ENCODE assay signal across 30 cellular contexts in genomic region chr6:53694800-53695394, GRCh38. TPM values are rescaled to one million over a fixed set of nuclear protein-coding genes. Genes with fewer than 3 reads are reported as not detected.
"Had no signal": no experiment of that assay in that cellular context is flagged by ENCODE, and none has a peak within 500 bp of the region (broad histone marks: within the 10 kb centered on the region; RNA-seq: fewer than 3 reads in every experiment).

No MANE protein-coding gene starts in this region.

- H3K9me3 Mint-ChIP-seq: activated CD4-positive, alpha-beta memory T cell treated with anti-CD3 and anti-CD28 coated beads, Interleukin-2, amount 10 ng/mL, durations not matched to agents 7 days and 5 days; activated CD4-positive, alpha-beta T cell treated with anti-CD3 and anti-CD28 coated beads, Interleukin-2, amount 10 ng/mL, durations not matched to agents 7 days and 5 days; activated naive CD4-positive, alpha-beta T cell treated with anti-CD3 and anti-CD28 coated beads, Interleukin-2, amount 50 U/mL, for 24 hours; activated naive CD8-positive, alpha-beta T cell treated with anti-CD3 and anti-CD28 coated beads, Interleukin-2, amount 50 U/mL, for 24 hours; activated T-helper 2 cell treated with anti-CD3 and anti-CD28 coated beads, Interferon-gamma antibody, Interleukin-2, Interleukin-4, amounts not matched to agents 10 μg/mL and 5 μg/mL and 100 μg/mL, durations not matched to agents 14 hours and 24 hours and 36 hours; central memory CD8-positive, alpha-beta T cell; dendritic cell treated with granulocyte-macrophage colony-stimulating factor and Interleukin-4, amounts not matched to agents 40 ng/mL and 50 ng/mL, for 4 days; naive thymus-derived CD8-positive, alpha-beta T cell; neural progenitor cell; stimulated activated naive B cell treated with anti-CD40 and anti-IgM and Interleukin-4, amounts not matched to agents 10 μg/mL and 1 μg/mL and 100 μg/mL, for 72 hours; T-helper 1 cell treated with Interleukin-12 subunit alpha and Interleukin-12 subunit beta and Interleukin-4 antibody, amounts not matched to agents 30 μg/mL and 1 μg/mL, for 36 hours had no signal

- H3K4me1 Mint-ChIP-seq: activated CD4-positive, alpha-beta memory T cell treated with anti-CD3 and anti-CD28 coated beads, Interleukin-2, amount 10 ng/mL, durations not matched to agents 7 days and 5 days; activated CD4-positive, alpha-beta T cell treated with anti-CD3 and anti-CD28 coated beads, Interleukin-2, amount 10 ng/mL, durations not matched to agents 7 days and 5 days; activated naive CD4-positive, alpha-beta T cell treated with anti-CD3 and anti-CD28 coated beads, Interleukin-2, amount 50 U/mL, for 24 hours; activated naive CD8-positive, alpha-beta T cell treated with anti-CD3 and anti-CD28 coated beads, Interleukin-2, amount 50 U/mL, for 24 hours; central memory CD8-positive, alpha-beta T cell; naive thymus-derived CD8-positive, alpha-beta T cell; stimulated activated naive B cell treated with anti-CD40 and anti-IgM and Interleukin-4, amounts not matched to agents 10 μg/mL and 1 μg/mL and 100 μg/mL, for 72 hours had no signal

- H3K27me3 ChIP-seq: breast epithelium, esophagus muscularis mucosa, foreskin keratinocyte, heart right ventricle, neural progenitor cell, testis, upper lobe of left lung had no signal

- H3K36me3 ChIP-seq: breast epithelium, esophagus muscularis mucosa, heart right ventricle, lower lobe of right lung, neural progenitor cell, upper lobe of left lung had no signal

- H3K27ac ChIP-seq: breast epithelium, esophagus muscularis mucosa, foreskin keratinocyte, heart right ventricle, lower lobe of right lung, neural progenitor cell, skin epidermis, testis, upper lobe of left lung had no signal

- H3K36me3 Mint-ChIP-seq: activated naive CD4-positive, alpha-beta T cell treated with anti-CD3 and anti-CD28 coated beads, Interleukin-2, amount 50 U/mL, for 24 hours; naive thymus-derived CD8-positive, alpha-beta T cell; neural progenitor cell; stimulated activated naive B cell treated with anti-CD40 and anti-IgM and Interleukin-4, amounts not matched to agents 10 μg/mL and 1 μg/mL and 100 μg/mL, for 72 hours had no signal

- H3K4me1 ChIP-seq: breast epithelium, foreskin keratinocyte, lower lobe of right lung, upper lobe of left lung had no signal

- DNase-seq: activated CD4-positive, alpha-beta memory T cell treated with anti-CD3 and anti-CD28 coated beads, Interleukin-2, amount 10 ng/mL, durations not matched to agents 7 days and 5 days; activated CD4-positive, alpha-beta T cell treated with anti-CD3 and anti-CD28 coated beads for 1 hour; activated CD4-positive, alpha-beta T cell treated with anti-CD3 and anti-CD28 coated beads, Interleukin-2, amount 10 ng/mL, durations not matched to agents 7 days and 5 days; activated naive CD8-positive, alpha-beta T cell treated with anti-CD3 and anti-CD28 coated beads, Interleukin-2, amount 50 U/mL, for 24 hours; activated T-cell treated with anti-CD3 and anti-CD28 coated beads, Interleukin-2, amount 50 U/mL, for 48 hours; amygdala; effector CD4-positive, alpha-beta T cell; foreskin keratinocyte; heart right ventricle; kidney glomerular epithelial cell; lower lobe of right lung; mesenchymal stem cell; naive thymus-derived CD8-positive, alpha-beta T cell; stimulated activated CD4-positive, alpha-beta T cell treated with anti-CD3 and anti-CD28 coated beads, Interleukin-1b, Interleukin-23, amount 100 ng/mL, for 48 hours; stimulated activated CD4-positive, alpha-beta T cell treated with anti-CD3 and anti-CD28 coated beads, Interleukin-4, amount 100 ng/mL, for 4 hours; stimulated activated CD8-positive, alpha-beta memory T cell treated with anti-CD3 and anti-CD28 coated beads, Interleukin-4, amount 100 ng/mL, for 48 hours; stimulated activated naive B cell treated with anti-CD40 and anti-IgM and Interleukin-4, amounts not matched to agents 10 μg/mL and 1 μg/mL and 100 μg/mL, for 72 hours; SW 1271; T-helper 9 cell; testis had no signal

- H3K27ac Mint-ChIP-seq: activated CD4-positive, alpha-beta memory T cell treated with anti-CD3 and anti-CD28 coated beads, Interleukin-2, amount 10 ng/mL, durations not matched to agents 7 days and 5 days; activated CD4-positive, alpha-beta T cell treated with anti-CD3 and anti-CD28 coated beads, Interleukin-2, amount 10 ng/mL, durations not matched to agents 7 days and 5 days; activated naive CD4-positive, alpha-beta T cell treated with anti-CD3 and anti-CD28 coated beads, Interleukin-2, amount 50 U/mL, for 24 hours; activated naive CD8-positive, alpha-beta T cell treated with anti-CD3 and anti-CD28 coated beads, Interleukin-2, amount 50 U/mL, for 24 hours; activated T-helper 2 cell treated with anti-CD3 and anti-CD28 coated beads, Interferon-gamma antibody, Interleukin-2, Interleukin-4, amounts not matched to agents 10 μg/mL and 5 μg/mL and 100 μg/mL, durations not matched to agents 14 hours and 24 hours and 36 hours; dendritic cell treated with granulocyte-macrophage colony-stimulating factor and Interleukin-4, amounts not matched to agents 40 ng/mL and 50 ng/mL, for 4 days; stimulated activated naive B cell treated with anti-CD40 and anti-IgM and Interleukin-4, amounts not matched to agents 10 μg/mL and 1 μg/mL and 100 μg/mL, for 72 hours; T-helper 1 cell treated with Interleukin-12 subunit alpha and Interleukin-12 subunit beta and Interleukin-4 antibody, amounts not matched to agents 30 μg/mL and 1 μg/mL, for 36 hours had no signal

- H3K4me3 Mint-ChIP-seq: activated CD4-positive, alpha-beta memory T cell treated with anti-CD3 and anti-CD28 coated beads, Interleukin-2, amount 10 ng/mL, durations not matched to agents 7 days and 5 days; activated CD4-positive, alpha-beta T cell treated with anti-CD3 and anti-CD28 coated beads, Interleukin-2, amount 10 ng/mL, durations not matched to agents 7 days and 5 days; activated naive CD4-positive, alpha-beta T cell treated with anti-CD3 and anti-CD28 coated beads, Interleukin-2, amount 50 U/mL, for 24 hours; activated naive CD8-positive, alpha-beta T cell treated with anti-CD3 and anti-CD28 coated beads, Interleukin-2, amount 50 U/mL, for 24 hours; central memory CD8-positive, alpha-beta T cell; dendritic cell treated with granulocyte-macrophage colony-stimulating factor and Interleukin-4, amounts not matched to agents 40 ng/mL and 50 ng/mL, for 4 days; naive thymus-derived CD8-positive, alpha-beta T cell; neural progenitor cell; stimulated activated naive B cell treated with anti-CD40 and anti-IgM and Interleukin-4, amounts not matched to agents 10 μg/mL and 1 μg/mL and 100 μg/mL, for 72 hours; T-helper 1 cell treated with Interleukin-12 subunit alpha and Interleukin-12 subunit beta and Interleukin-4 antibody, amounts not matched to agents 30 μg/mL and 1 μg/mL, for 36 hours had no signal

- H3K27me3 Mint-ChIP-seq: activated naive CD4-positive, alpha-beta T cell treated with anti-CD3 and anti-CD28 coated beads, Interleukin-2, amount 50 U/mL, for 24 hours; activated naive CD8-positive, alpha-beta T cell treated with anti-CD3 and anti-CD28 coated beads, Interleukin-2, amount 50 U/mL, for 24 hours; dendritic cell treated with granulocyte-macrophage colony-stimulating factor and Interleukin-4, amounts not matched to agents 40 ng/mL and 50 ng/mL, for 4 days had no signal

- H3K4me3 ChIP-seq: breast epithelium, esophagus muscularis mucosa, heart right ventricle, lower lobe of right lung, neural progenitor cell, skin epidermis, testis, upper lobe of left lung had no signal

- H3K9me3 ChIP-seq: breast epithelium, esophagus muscularis mucosa, heart right ventricle, lower lobe of right lung, testis, upper lobe of left lung had no signal

RNA-seq across cellular contexts. Expression of gene KLHL31, which starts 29.3 kb away (rescaled TPM):
- polyA plus RNA-seq: naive thymus-derived CD8-positive, alpha-beta T cell had no signal
